In the genomic region with DNA sequence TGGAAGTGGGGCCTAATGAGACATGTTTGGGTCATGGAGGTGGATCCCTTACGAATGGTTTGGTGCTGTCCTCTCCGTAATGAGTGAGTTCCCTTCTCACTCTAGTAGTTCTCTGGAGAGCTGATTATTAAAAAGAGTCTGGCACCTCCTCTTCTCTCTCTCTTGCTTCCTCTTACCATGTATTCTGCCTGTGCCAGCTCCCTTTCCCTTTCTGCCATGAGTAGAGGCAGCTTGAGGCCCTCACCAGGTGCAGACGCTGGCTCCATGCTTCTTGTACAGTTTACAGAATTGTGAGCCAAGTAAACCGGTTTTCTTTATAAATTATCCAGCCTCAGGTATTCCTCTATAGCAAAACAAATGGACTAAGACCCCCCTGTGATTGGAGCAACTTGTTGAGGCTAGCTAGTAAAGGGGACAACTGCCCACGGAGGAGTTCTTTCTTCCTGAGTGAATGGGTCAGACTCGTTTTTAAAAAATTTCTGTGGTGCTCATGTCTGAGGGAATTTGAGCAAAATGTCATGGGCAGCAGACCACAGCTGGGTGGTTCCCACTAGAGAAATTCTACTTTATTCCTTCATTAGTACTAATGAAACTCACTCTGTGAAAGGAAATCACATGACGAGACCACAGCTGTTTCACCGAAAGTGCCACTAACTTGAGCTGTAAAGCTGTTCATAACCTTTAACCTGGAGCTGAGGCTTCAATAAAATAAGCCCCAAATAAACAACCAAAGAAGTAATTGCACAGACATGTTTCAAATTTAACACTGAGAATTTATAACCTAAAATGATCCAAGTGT, we compare ENCODE assay signal across 10 cellular contexts.
A peak's percentile ranks its signal among the peaks of the same experiment; 100 is the strongest.
DNase-seq lines count a peak whose midpoint lies in the region; ATAC-seq, FAIRE-seq and TF ChIP-seq lines count a peak whose summit lies in the region.
"Had no signal": no experiment of that assay in that cellular context is flagged by ENCODE, and none has a peak within 500 bp of the region (broad histone marks: within the 10 kb centered on the region; RNA-seq: fewer than 3 reads in every experiment).

No MANE protein-coding gene starts in this region.

- H3K9me3 ChIP-seq in stomach, result no peaks in the 10 kb centered on the region

- CTCF ChIA-PET in activated B cell treated with CpG ODN at 0.5 μM for 24 hours (lab: Charles Lee), result interaction anchor here (0.8 to 2.0 kb wide), 8 partner anchors 12 to 245 kb away, joined by 3 to 7 read pairs (median 4); a partner anchor contains a TSS

- H3K4me3 ChIP-seq in GM12865 (ENCODE audit: low read depth, low read length) (no peak overlapping the region), stomach (no peak overlapping the region)

- DNase-seq in GM12865 (ENCODE audit: low read depth) (peak; percentile 85), activated B cell treated with CpG ODN at 0.5 μM for 24 hours (no peak), H54 (ENCODE audit: insufficient read length, low spot score) (no peak), stomach (no peak), NCI-H510A (lab: John Stamatoyannopoulos, UW) (no peak), AG08396 (ENCODE audit: low spot score) (no peak)

- intact Hi-C loops in activated B cell treated with CpG ODN at 0.5 μM for 24 hours (cut with micrococcal nuclease), result loop anchor here (1.0 to 5.0 kb wide), 12 partner anchors 10 to 337 kb away; a partner anchor contains a TSS
- intact Hi-C loops in stomach (cut with DNase I; ENCODE audit: low total_unique reads), result no loop called here

- no peaks in the 10 kb centered on the region for H3K27me3 ChIP-seq in stomach

- WGBS in stomach, 5 donors, result 79 to 90% (median 86%) methylated on average over 8 of the region's 8 CpGs

- no peak overlapping the region for H3K27ac ChIP-seq in stomach

- no peak for TF ChIP-seq POLR2A in H54 (IDR thresholded peaks at IDR 0.05; ENCODE audit: low read depth, low read length)
- no peak for TF ChIP-seq POLR2A in stomach (IDR thresholded peaks at IDR 0.05)

- no peaks in the 10 kb centered on the region for H3K27me3 Mint-ChIP-seq in activated B cell treated with CpG ODN at 0.5 μM for 24 hours

- H3K36me3 Mint-ChIP-seq in activated B cell treated with CpG ODN at 0.5 μM for 24 hours (ENCODE audit: low read depth), result no peaks in the 10 kb centered on the region

- peaks cover 54% of the 10 kb centered on the region for H3K4me1 Mint-ChIP-seq in activated B cell treated with CpG ODN at 0.5 μM for 24 hours

- H3K9me3 Mint-ChIP-seq in activated B cell treated with CpG ODN at 0.5 μM for 24 hours, result no peaks in the 10 kb centered on the region

- POLR2A ChIA-PET in activated B cell treated with CpG ODN at 0.5 μM for 24 hours (lab: Charles Lee), result interaction anchor here (0.7 to 3.0 kb wide), 26 partner anchors 12 to 252 kb away, joined by 3 to 38 read pairs (median 4); a partner anchor contains a TSS

- TF ChIP-seq EP300 in stomach (IDR thresholded peaks at IDR 0.05), result no peak

- H3K4me3 Mint-ChIP-seq in activated B cell treated with CpG ODN at 0.5 μM for 24 hours, result peak overlapping the region; percentile 73

- H3K4me1 ChIP-seq in stomach, result no peaks in the 10 kb centered on the region

- no peak for FAIRE-seq in H54 (lab: Jason Lieb, UNC)
- FAIRE-seq: endometrium had no signal

- TF ChIP-seq CTCF in GM12865 (IDR thresholded peaks at IDR 0.05; ENCODE audit: insufficient read depth, low read depth, low read length, missing control alignments), result no peak
- TF ChIP-seq CTCF in activated B cell treated with CpG ODN at 0.5 μM for 24 hours (IDR thresholded peaks at IDR 0.05), result no peak
- TF ChIP-seq CTCF in stomach (IDR thresholded peaks at IDR 0.05), result no peak

- H3K27ac Mint-ChIP-seq in activated B cell treated with CpG ODN at 0.5 μM for 24 hours, result peak overlapping the region; percentile 97

- no peaks in the 10 kb centered on the region for H3K36me3 ChIP-seq in stomach

- peak; percentile 75 for ATAC-seq in GM19397 (IDR thresholded peaks at IDR 0.05; ENCODE audit: unreplicated experiment)
- ATAC-seq in HG03045 (IDR thresholded peaks at IDR 0.05; ENCODE audit: unreplicated experiment), result peak; percentile 75
- ATAC-seq in activated B cell treated with CpG ODN at 0.5 μM for 24 hours (ENCODE audit: low read depth), result peak; percentile 64
- ATAC-seq: Right ventricle myocardium inferior had no signal
